In genomic region chr3:190384241-190384863, GRCh38 we compare ENCODE assay signal across 9 cellular contexts. TPM values are rescaled to one million over a fixed set of nuclear protein-coding genes. Genes with fewer than 3 reads are reported as not detected.
DNase-seq lines count a peak whose midpoint lies in the region; ATAC-seq, FAIRE-seq and TF ChIP-seq lines count a peak whose summit lies in the region.
"Had no signal": no experiment of that assay in that cellular context is flagged by ENCODE, and none has a peak within 500 bp of the region (broad histone marks: within the 10 kb centered on the region; RNA-seq: fewer than 3 reads in every experiment).

No MANE protein-coding gene starts in this region.

- H3K27me3 Mint-ChIP-seq in CD8-positive, alpha-beta memory T cell, result peaks cover 1 to 22% of the 10 kb centered on the region in 2 donors

- DNase-seq in NCI-H1417 (lab: John Stamatoyannopoulos, UW) (peak; percentile 12 to 75 (median 37)), NCI-H1417 treated with DMSO at 0.1 percent for 48 hours (lab: John Stamatoyannopoulos, UW) (no peak), HTR-8/SVneo (ENCODE audit: insufficient read length, low spot score) (peak; percentile 12), SJSA1 (ENCODE audit: low read depth in 1 of 2, low spot score in 2 of 2) (peak in 1 of 2 experiments; percentile 22), fibroblast of villous mesenchyme (ENCODE audit: low read depth) (peak; percentile 64), gastrocnemius medialis (peak; percentile 9 to 39)
- DNase-seq in CD8-positive, alpha-beta memory T cell, result no peak

- H3K9me3 Mint-ChIP-seq in CD8-positive, alpha-beta memory T cell, result no peaks in the 10 kb centered on the region

- H3K4me3 ChIP-seq in SJSA1 (no peak overlapping the region), fibroblast of villous mesenchyme (ENCODE audit: low read depth, low read length) (no peak overlapping the region), gastrocnemius medialis (no peak overlapping the region)
- H3K4me3 ChIP-seq in CD8-positive, alpha-beta memory T cell (ENCODE audit: low read length), result no peak overlapping the region
- H3K4me3 ChIP-seq: BLaER1 had no signal

- TF ChIP-seq POLR2A in gastrocnemius medialis (IDR thresholded peaks at IDR 0.05), result no peak

- peak overlapping the region; percentile 94; the same call in 1 of the 2 replicates for H3K27ac ChIP-seq in SJSA1
- H3K27ac ChIP-seq in gastrocnemius medialis, result no peak overlapping the region
- no peak overlapping the region for H3K27ac ChIP-seq in CD8-positive, alpha-beta memory T cell (ENCODE audit: low read depth, low read length)
- H3K27ac ChIP-seq: BLaER1 had no signal

- ATAC-seq in GM21576 (IDR thresholded peaks at IDR 0.05; ENCODE audit: unreplicated experiment) (peak; percentile 94), gastrocnemius medialis (peak; percentile 56 to 94)

- TF ChIP-seq CTCF in fibroblast of villous mesenchyme (IDR thresholded peaks at IDR 0.05; ENCODE audit: insufficient read depth, low read depth, low read length) (peak; percentile 55), gastrocnemius medialis (IDR thresholded peaks at IDR 0.05 in 4 of 5, conservative IDR thresholded peaks at IDR 0.05 in 1 of 5) (peak in 4 of 5 experiments; percentile 5 to 45 (median 18))

- peak; percentile 85 for FAIRE-seq in HTR-8/SVneo (lab: Jason Lieb, UNC)

- H3K4me1 ChIP-seq in SJSA1 (replicated peaks), result peaks cover 51% of the 10 kb centered on the region
- H3K4me1 ChIP-seq in gastrocnemius medialis, result no peaks in the 10 kb centered on the region
- H3K4me1 ChIP-seq in CD8-positive, alpha-beta memory T cell (ENCODE audit: insufficient read depth, low read length), result no peaks in the 10 kb centered on the region

- intact Hi-C loops in gastrocnemius medialis (cut with DNase I; ENCODE audit: low total_unique reads), result no loop called here

- no peak overlapping the region for H3K27ac Mint-ChIP-seq in CD8-positive, alpha-beta memory T cell

- H3K36me3 Mint-ChIP-seq in CD8-positive, alpha-beta memory T cell, result no peaks in the 10 kb centered on the region

- H3K9me3 ChIP-seq in SJSA1 (replicated peaks) (no peaks in the 10 kb centered on the region), gastrocnemius medialis (no peaks in the 10 kb centered on the region)
- no peaks in the 10 kb centered on the region for H3K9me3 ChIP-seq in CD8-positive, alpha-beta memory T cell (ENCODE audit: low read length)
- H3K9me3 ChIP-seq: BLaER1 had no signal

- no peaks in the 10 kb centered on the region for H3K36me3 ChIP-seq in SJSA1
- H3K36me3 ChIP-seq in gastrocnemius medialis, result no peaks in the 10 kb centered on the region
- no peaks in the 10 kb centered on the region for H3K36me3 ChIP-seq in CD8-positive, alpha-beta memory T cell (ENCODE audit: insufficient read depth, low read length)
- H3K36me3 ChIP-seq: BLaER1 had no signal

- POLR2A ChIA-PET in CD8-positive, alpha-beta memory T cell (lab: Charles Lee), result no interaction called here

- H3K27me3 ChIP-seq in SJSA1 (replicated peaks), result no peaks in the 10 kb centered on the region
- H3K27me3 ChIP-seq in gastrocnemius medialis, result no peaks in the 10 kb centered on the region
- peaks cover 6% of the 10 kb centered on the region for H3K27me3 ChIP-seq in CD8-positive, alpha-beta memory T cell (ENCODE audit: insufficient read depth, low read length, poor library complexity, severe bottlenecking)
- H3K27me3 ChIP-seq: BLaER1 had no signal

- no peak overlapping the region for H3K4me3 Mint-ChIP-seq in CD8-positive, alpha-beta memory T cell

- in situ Hi-C loops in gastrocnemius medialis (cut with MboI; ENCODE audit: low sequenced_read_pairs in 4 of 4), result no loop called here

- H3K4me1 Mint-ChIP-seq in CD8-positive, alpha-beta memory T cell, result no peaks in the 10 kb centered on the region

- CTCF ChIA-PET in CD8-positive, alpha-beta memory T cell (lab: Charles Lee), result no interaction called here

RNA-seq across cellular contexts. Expression of gene CLDN16, which starts 3.6 kb away (rescaled TPM):
- 0.08 TPM in 1 of 2 replicates, not detected in the other for total RNA-seq in SJSA1 (2014; rRNA removed; shearing (Covaris generic))
- total RNA-seq in fibroblast of villous mesenchyme, result under 0.01 and 0.43 TPM in 2 replicates
- total RNA-seq in gastrocnemius medialis, result not detected
- total RNA-seq in CD8-positive, alpha-beta memory T cell, result not detected
- polyA plus RNA-seq in CD8-positive, alpha-beta memory T cell, result not detected

Comparison
In these comparisons a context has a peak if more than half of its experiments do, and no peak if none do; other contexts are left out.
1. DNase-seq: peak in NCI-H1417 (3 of 3), HTR-8/SVneo (single experiment), fibroblast of villous mesenchyme (single experiment) and gastrocnemius medialis (2 of 2); none in NCI-H1417 treated with DMSO at 0.1 percent for 48 hours (single experiment) and CD8-positive, alpha-beta memory T cell (0 of 5).